In the genomic region with DNA sequence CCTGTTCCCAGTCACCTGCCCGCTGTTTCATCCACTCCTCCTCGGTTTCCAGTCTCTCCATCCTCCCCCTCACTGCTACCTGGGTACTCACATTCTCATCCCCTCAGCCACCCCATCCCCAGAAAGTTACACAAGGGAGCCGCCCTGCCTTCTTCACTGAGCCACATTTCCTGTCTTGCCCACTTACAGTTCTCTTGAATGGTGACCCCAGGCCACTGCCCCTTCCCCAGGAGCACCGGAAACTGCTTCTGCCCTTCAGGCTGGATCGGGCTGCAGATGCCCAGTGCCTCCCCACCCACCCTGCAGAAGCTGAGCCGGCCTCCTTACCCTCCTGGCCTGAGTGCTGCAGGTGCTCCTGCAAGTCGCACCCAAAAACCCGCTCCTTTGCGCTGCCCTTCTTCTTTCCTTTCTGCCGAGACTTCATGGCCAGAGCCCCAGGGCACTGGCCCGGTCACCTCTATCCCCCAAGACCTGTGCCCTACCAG, we compare ENCODE assay signal across 9 cellular contexts. TPM values are rescaled to one million over a fixed set of nuclear protein-coding genes. Genes with fewer than 3 reads are reported as not detected.
DNase-seq lines count a peak whose midpoint lies in the region; ATAC-seq and TF ChIP-seq lines count a peak whose summit lies in the region.
"Had no signal": no experiment of that assay in that cellular context is flagged by ENCODE, and none has a peak within 500 bp of the region (broad histone marks: within the 10 kb centered on the region; RNA-seq: fewer than 3 reads in every experiment).

No MANE protein-coding gene starts in this region.

- peaks cover 2% of the 10 kb centered on the region; the same call in 1 of the 2 replicates for H3F3A ChIP-seq in DOHH2 (ENCODE audit: control insufficient read depth, insufficient read depth)

- H3K36me3 ChIP-seq in DOHH2 (ENCODE audit: control insufficient read depth, low read length) (peaks cover 32% of the 10 kb centered on the region), BE2C (no peaks in the 10 kb centered on the region)

- no peaks in the 10 kb centered on the region for H3K9me3 Mint-ChIP-seq in naive B cell

- peaks cover 0 to 14% of the 10 kb centered on the region in 2 donors for H3K36me3 Mint-ChIP-seq in naive B cell

- H3K27me3 ChIP-seq in DOHH2 (ENCODE audit: control insufficient read depth, low read length): no peaks in the 10 kb centered on the region
- H3K27me3 ChIP-seq in BE2C: peaks cover 3% of the 10 kb centered on the region

- peaks cover 54 to 63% (median 62%) of the 10 kb centered on the region in 3 donors for H3K4me1 Mint-ChIP-seq in naive B cell

- H3K79me2 ChIP-seq in DOHH2 (ENCODE audit: control insufficient read depth, low read length): peaks cover 52% of the 10 kb centered on the region

- ATAC-seq in HG02885 (IDR thresholded peaks at IDR 0.05; ENCODE audit: poor library complexity, unreplicated experiment) (peak; percentile 2), naive B cell (ENCODE audit: low read depth in 2 of 2) (no peak), HG03108 (IDR thresholded peaks at IDR 0.05; ENCODE audit: unreplicated experiment) (no peak)

- peak overlapping the region; percentile 94 for H3K4me2 ChIP-seq in DOHH2 (ENCODE audit: low read length)

- peak overlapping the region; percentile 97 for H3K4me3 ChIP-seq in DOHH2 (ENCODE audit: low read length)
- no peak overlapping the region for H3K4me3 ChIP-seq in BE2C (ENCODE audit: low read depth, low read length)

- no peaks in the 10 kb centered on the region for H3K27me3 Mint-ChIP-seq in naive B cell

- no peaks in the 10 kb centered on the region for H3K9me3 ChIP-seq in DOHH2 (ENCODE audit: control insufficient read depth, insufficient read depth, low read length)
- H3K9me3 ChIP-seq in BE2C: no peaks in the 10 kb centered on the region

- no peaks in the 10 kb centered on the region for H3K9me2 ChIP-seq in DOHH2 (replicated peaks; ENCODE audit: control insufficient read depth, low read length)

- DNase-seq in activated effector memory CD4-positive, alpha-beta T cell treated with anti-CD3 and anti-CD28 coated beads, Interleukin-2, amount 50 U/mL, for 16 hours: peak; percentile 67
- DNase-seq in naive B cell: no peak
- no peak for DNase-seq in NCI-H2227 treated with DMSO at 0.1 percent for 48 hours (lab: John Stamatoyannopoulos, UW)
- no peak for DNase-seq in HuH-7.5 (ENCODE audit: low spot score)
- DNase-seq in BE2C: no peak
- DNase-seq: NCI-H748 treated with DMSO at 0.1 percent for 48 hours had no signal

- H3K4me3 Mint-ChIP-seq in naive B cell: peak overlapping the region; percentile 90 to 100 (median 99)

- H3K4me1 ChIP-seq in DOHH2 (ENCODE audit: control insufficient read depth, low read length) (peaks cover 38% of the 10 kb centered on the region), BE2C (no peaks in the 10 kb centered on the region)

- TF ChIP-seq CTCF in DOHH2 (IDR thresholded peaks at IDR 0.05; ENCODE audit: low read depth, low read length, poor library complexity, severe bottlenecking) (no peak), BE2C (IDR thresholded peaks at IDR 0.05; ENCODE audit: low read depth, low read length) (no peak)

- H3K27ac ChIP-seq in DOHH2 (ENCODE audit: low read depth, low read length): peak overlapping the region; percentile 91

- H3K27ac Mint-ChIP-seq in naive B cell: peak overlapping the region; percentile 93 to 99 (median 98)

- peaks cover 10% of the 10 kb centered on the region; the same call in 1 of the 2 replicates for H4K20me1 ChIP-seq in DOHH2 (ENCODE audit: control insufficient read depth, insufficient read depth, low read depth, low read length)

RNA-seq across cellular contexts. Expression of a gene that starts 0.4 kb away (rescaled TPM):
- polyA plus RNA-seq in naive B cell (ENCODE audit: low read depth in 6 of 6): 100 to 1,000 TPM in 1 of 6 donors, 10 to 100 TPM in 5; 42.4 to 154 (median 82.6) TPM
- 0.56 TPM for polyA plus RNA-seq in BE2C (2012; ENCODE audit: insufficient read depth, insufficient read length, low read depth)

RNA-seq across cellular contexts. Expression of a gene that starts 20.1 kb away (rescaled TPM):
- polyA plus RNA-seq in naive B cell (ENCODE audit: low read depth in 6 of 6): not detected
- 0.68 TPM for polyA plus RNA-seq in BE2C (2012; ENCODE audit: insufficient read depth, insufficient read length, low read depth)

RNA-seq across cellular contexts. Expression of a gene that starts 23.5 kb away (rescaled TPM):
- 10 to 100 TPM in 3 of 6 donors, 1 to 10 TPM in 3; 4.4 to 23.9 (median 9.7) TPM for polyA plus RNA-seq in naive B cell (ENCODE audit: low read depth in 6 of 6)
- polyA plus RNA-seq in BE2C (2012; ENCODE audit: insufficient read depth, insufficient read length, low read depth): 83.8 TPM

RNA-seq across cellular contexts. Expression of a gene that starts 28.9 kb away (rescaled TPM):
- 1 to 10 TPM in 5 of 6 donors, not detected in 1; 1.3 to 4.4 (median 2.3) TPM for polyA plus RNA-seq in naive B cell (ENCODE audit: low read depth in 6 of 6)
- 4.7 TPM for polyA plus RNA-seq in BE2C (2012; ENCODE audit: insufficient read depth, insufficient read length, low read depth)

RNA-seq across cellular contexts. Expression of a gene that starts 30.5 kb away (rescaled TPM):
- polyA plus RNA-seq in naive B cell (ENCODE audit: low read depth in 6 of 6): 100 to 1,000 TPM; 477 to 790 (median 657) TPM
- polyA plus RNA-seq in BE2C (2012; ENCODE audit: insufficient read depth, insufficient read length, low read depth): not detected
